In the genomic region with DNA sequence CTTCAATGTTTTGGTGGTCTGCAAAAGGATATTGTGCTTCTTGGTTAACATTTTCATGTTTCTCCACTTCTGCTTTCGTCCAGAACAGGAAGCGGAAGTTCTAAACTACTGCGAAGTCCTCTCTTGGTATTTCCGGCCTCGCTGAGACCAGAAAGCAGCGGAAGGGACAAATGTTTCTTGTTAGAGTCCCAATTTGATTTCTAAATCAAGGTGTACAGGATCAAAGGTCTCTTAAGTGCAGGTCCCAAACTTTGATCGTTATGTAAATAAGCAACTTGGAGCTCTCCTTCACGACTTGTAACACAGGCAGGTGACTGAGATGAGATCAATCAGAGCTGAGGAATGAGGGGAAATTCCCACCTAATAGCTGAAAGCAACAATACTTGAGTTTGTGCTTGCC, we compare ENCODE assay signal across 8 cellular contexts. TPM values are rescaled to one million over a fixed set of nuclear protein-coding genes. Genes with fewer than 3 reads are reported as not detected.
A peak's percentile ranks its signal among the peaks of the same experiment; 100 is the strongest.
DNase-seq lines count a peak whose midpoint lies in the region; ATAC-seq and TF ChIP-seq lines count a peak whose summit lies in the region.

No MANE protein-coding gene starts in this region.

- ATAC-seq in HG02798 (IDR thresholded peaks at IDR 0.05; ENCODE audit: poor library complexity, unreplicated experiment) (peak; percentile 91), gastroesophageal sphincter (no peak)
- ATAC-seq in stimulated activated naive B cell treated with anti-CD40 and anti-IgM and Interleukin-4, amounts not matched to agents 10 μg/mL and 1 μg/mL and 100 μg/mL, for 72 hours (replicated peaks): peak; percentile 89 to 96

- peak overlapping the region in 3 of 4 donors; percentile 8 to 37 (median 21) for H3K27ac ChIP-seq in gastroesophageal sphincter

- TF ChIP-seq EP300 in gastroesophageal sphincter (IDR thresholded peaks at IDR 0.05): no peak

- TF ChIP-seq POLR2A in gastroesophageal sphincter (IDR thresholded peaks at IDR 0.05): no peak

- H3K36me3 ChIP-seq in gastroesophageal sphincter: no peaks in the 10 kb centered on the region

- peak overlapping the region; percentile 97 for H3K27ac Mint-ChIP-seq in stimulated activated naive B cell treated with anti-CD40 and anti-IgM and Interleukin-4, amounts not matched to agents 10 μg/mL and 1 μg/mL and 100 μg/mL, for 72 hours

- H3K4me3 Mint-ChIP-seq in stimulated activated naive B cell treated with anti-CD40 and anti-IgM and Interleukin-4, amounts not matched to agents 10 μg/mL and 1 μg/mL and 100 μg/mL, for 72 hours: peak overlapping the region; percentile 85 to 87

- no peaks in the 10 kb centered on the region for H3K27me3 ChIP-seq in gastroesophageal sphincter

- H3K4me1 ChIP-seq in gastroesophageal sphincter: no peaks in the 10 kb centered on the region

- H3K9me3 Mint-ChIP-seq in stimulated activated naive B cell treated with anti-CD40 and anti-IgM and Interleukin-4, amounts not matched to agents 10 μg/mL and 1 μg/mL and 100 μg/mL, for 72 hours: peaks cover 0 to 5% of the 10 kb centered on the region in 2 donors

- H3K4me3 ChIP-seq in gastroesophageal sphincter: no peak overlapping the region

- H3K27me3 Mint-ChIP-seq in stimulated activated naive B cell treated with anti-CD40 and anti-IgM and Interleukin-4, amounts not matched to agents 10 μg/mL and 1 μg/mL and 100 μg/mL, for 72 hours: peaks cover 15 to 18% of the 10 kb centered on the region in 2 donors

- TF ChIP-seq CTCF in gastroesophageal sphincter (IDR thresholded peaks at IDR 0.05): no peak

- peaks cover 4% of the 10 kb centered on the region in 2 donors for H3K36me3 Mint-ChIP-seq in stimulated activated naive B cell treated with anti-CD40 and anti-IgM and Interleukin-4, amounts not matched to agents 10 μg/mL and 1 μg/mL and 100 μg/mL, for 72 hours

- peaks cover 10 to 13% of the 10 kb centered on the region in 2 donors for H3K4me1 Mint-ChIP-seq in stimulated activated naive B cell treated with anti-CD40 and anti-IgM and Interleukin-4, amounts not matched to agents 10 μg/mL and 1 μg/mL and 100 μg/mL, for 72 hours

- DNase-seq in activated CD4-positive, alpha-beta T cell treated with anti-CD3 and anti-CD28 coated beads for 48 hours: peak; percentile 31
- no peak for DNase-seq in activated CD4-positive, alpha-beta T cell treated with anti-CD3 and anti-CD28 coated beads, Interleukin-2, amount 50 U/mL, for 4 hours
- peak; percentile 33 for DNase-seq in RPMI8226
- peak; percentile 61 for DNase-seq in stimulated activated naive B cell treated with anti-CD40 and anti-IgM and Interleukin-4, amounts not matched to agents 10 μg/mL and 1 μg/mL and 100 μg/mL, for 72 hours
- DNase-seq in activated CD8-positive, alpha-beta memory T cell treated with anti-CD3 and anti-CD28 coated beads for 24 hours: no peak
- no peak for DNase-seq in SW 1271 (lab: John Stamatoyannopoulos, UW)

- WGBS in gastroesophageal sphincter (ENCODE audit: low coverage in 1 of 2), 2 donors: 62 to 72% methylated on average over 3 to 8 of the region's 8 CpGs

- no peaks in the 10 kb centered on the region for H3K9me3 ChIP-seq in gastroesophageal sphincter

RNA-seq across cellular contexts. Expression of gene HMCN1, which starts 40.1 kb away (rescaled TPM):
- total RNA-seq in gastroesophageal sphincter: 10 to 100 TPM; 11.6 to 95.9 (median 78.6) TPM

Comparison
In these comparisons a context has a peak if more than half of its experiments do, and no peak if none do; other contexts are left out.
1. DNase-seq: peak in activated CD4-positive, alpha-beta T cell treated with anti-CD3 and anti-CD28 coated beads for 48 hours (single experiment), RPMI8226 (single experiment) and stimulated activated naive B cell treated with anti-CD40 and anti-IgM and Interleukin-4, amounts not matched to agents 10 μg/mL and 1 μg/mL and 100 μg/mL, for 72 hours (single experiment); none in activated CD4-positive, alpha-beta T cell treated with anti-CD3 and anti-CD28 coated beads, Interleukin-2, amount 50 U/mL, for 4 hours (0 of 2), activated CD8-positive, alpha-beta memory T cell treated with anti-CD3 and anti-CD28 coated beads for 24 hours (single experiment) and SW 1271 (0 of 2).